1 cellular context compared by ENCODE assay signal in the genomic region with DNA sequence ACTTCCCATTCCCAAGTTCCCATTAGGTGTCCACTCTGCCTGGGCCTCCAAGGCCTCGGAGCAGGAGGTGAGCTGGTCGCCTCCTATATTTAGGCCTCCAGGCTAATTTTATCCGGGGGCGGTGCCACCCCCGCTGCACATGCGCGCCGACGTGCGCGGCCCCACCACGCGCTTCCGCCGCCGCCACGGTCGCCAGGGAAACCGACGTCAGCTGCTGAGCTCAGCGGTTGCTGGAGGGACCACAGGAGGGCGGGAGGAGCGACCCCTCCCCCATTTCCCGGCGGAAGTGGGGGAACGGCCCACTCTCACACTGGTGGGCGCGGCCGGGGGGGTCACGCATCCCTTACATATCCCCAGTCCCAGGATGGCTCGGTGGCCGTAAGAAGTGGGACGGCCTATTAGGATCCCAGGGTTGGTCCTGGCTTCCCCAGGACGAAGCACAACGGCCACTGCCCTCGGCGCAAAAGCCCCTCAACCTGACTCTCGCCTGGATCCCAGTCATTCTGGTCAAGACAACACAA.
TF ChIP-seq lines count a peak whose summit lies in the region.

No MANE protein-coding gene starts in this region.

TF ChIP-seq in K562, 482 proteins besides CTCF, POLR2A, EP300 and RAD21 (continues in another document):
- TF ChIP-seq CXXC5 (CRISPR knock-in tag; IDR thresholded peaks at IDR 0.05): peak; percentile 65
- peak; percentile 58; the same call in 1 of the 2 replicates for TF ChIP-seq ATF7 (IDR thresholded peaks at IDR 0.05)
- TF ChIP-seq MTF1 (CRISPR knock-in tag; IDR thresholded peaks at IDR 0.05; ENCODE audit: borderline replicate concordance): no peak
- no peak for TF ChIP-seq KLF10 (CRISPR knock-in tag; IDR thresholded peaks at IDR 0.05)
- TF ChIP-seq CCNT2 (IDR thresholded peaks at IDR 0.05; ENCODE audit: borderline replicate concordance, extremely low read depth, insufficient read length, low read depth, low read length): peak; percentile 76
- TF ChIP-seq KAT7 (CRISPR knock-in tag; IDR thresholded peaks at IDR 0.05; ENCODE audit: borderline replicate concordance): peak; percentile 75
- TF ChIP-seq, protein P1, sequence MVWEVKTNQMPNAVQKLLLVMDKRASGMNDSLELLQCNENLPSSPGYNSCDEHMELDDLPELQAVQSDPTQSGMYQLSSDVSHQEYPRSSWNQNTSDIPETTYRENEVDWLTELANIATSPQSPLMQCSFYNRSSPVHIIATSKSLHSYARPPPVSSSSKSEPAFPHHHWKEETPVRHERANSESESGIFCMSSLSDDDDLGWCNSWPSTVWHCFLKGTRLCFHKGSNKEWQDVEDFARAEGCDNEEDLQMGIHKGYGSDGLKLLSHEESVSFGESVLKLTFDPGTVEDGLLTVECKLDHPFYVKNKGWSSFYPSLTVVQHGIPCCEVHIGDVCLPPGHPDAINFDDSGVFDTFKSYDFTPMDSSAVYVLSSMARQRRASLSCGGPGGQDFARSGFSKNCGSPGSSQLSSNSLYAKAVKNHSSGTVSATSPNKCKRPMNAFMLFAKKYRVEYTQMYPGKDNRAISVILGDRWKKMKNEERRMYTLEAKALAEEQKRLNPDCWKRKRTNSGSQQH (CRISPR knock-in tag; IDR thresholded peaks at IDR 0.05): no peak
- TF ChIP-seq DACH1 (IDR thresholded peaks at IDR 0.05; ENCODE audit: partially characterized antibody): peak; percentile 26
- peak; percentile 89 for TF ChIP-seq CREM (IDR thresholded peaks at IDR 0.05; ENCODE audit: low read depth)
- TF ChIP-seq FOXJ3 (CRISPR knock-in tag; IDR thresholded peaks at IDR 0.05): no peak
- peak; percentile 65 for TF ChIP-seq GMEB1 (CRISPR knock-in tag; IDR thresholded peaks at IDR 0.05)
- TF ChIP-seq HMGN3 (IDR thresholded peaks at IDR 0.05; ENCODE audit: borderline replicate concordance, extremely low read depth, insufficient read length, low read depth, low read length): peak; percentile 6
- TF ChIP-seq WHSC1 (IDR thresholded peaks at IDR 0.05; ENCODE audit: low read length): no peak
- peak; percentile 4 for TF ChIP-seq RBBP5 (IDR thresholded peaks at IDR 0.05; ENCODE audit: borderline replicate concordance, insufficient read depth, low read length, poor library complexity, severe bottlenecking)
- peak; percentile 88 for TF ChIP-seq RBM22 (IDR thresholded peaks at IDR 0.05; ENCODE audit: low read depth, low read length, poor library complexity, severe bottlenecking)
- TF ChIP-seq LCOR (CRISPR knock-in tag; IDR thresholded peaks at IDR 0.05): 0 out of 2 replicates have a peak, but pooled peaks have one; percentile 20
- TF ChIP-seq HDAC3 (IDR thresholded peaks at IDR 0.05; ENCODE audit: borderline replicate concordance, partially characterized antibody): no peak
- TF ChIP-seq HCFC1 (IDR thresholded peaks at IDR 0.05; ENCODE audit: low read depth, low read length): 0 out of 2 replicates have a peak, but pooled peaks have one; percentile 20
- 0 out of 2 replicates have a peak, but pooled peaks have one; percentile 17 for TF ChIP-seq ZNF263 (CRISPR knock-in tag; IDR thresholded peaks at IDR 0.05; ENCODE audit: borderline replicate concordance)
- TF ChIP-seq MNT (conservative IDR thresholded peaks at IDR 0.05): peak; percentile 93 to 97
- no peak for TF ChIP-seq ZNF140 (CRISPR knock-in tag; IDR thresholded peaks at IDR 0.05)
- peak; percentile 86 for TF ChIP-seq GABPB1 (CRISPR knock-in tag; IDR thresholded peaks at IDR 0.05)
- TF ChIP-seq DMBX1 (CRISPR knock-in tag; IDR thresholded peaks at IDR 0.05; ENCODE audit: borderline replicate concordance): no peak
- TF ChIP-seq, protein P2, sequence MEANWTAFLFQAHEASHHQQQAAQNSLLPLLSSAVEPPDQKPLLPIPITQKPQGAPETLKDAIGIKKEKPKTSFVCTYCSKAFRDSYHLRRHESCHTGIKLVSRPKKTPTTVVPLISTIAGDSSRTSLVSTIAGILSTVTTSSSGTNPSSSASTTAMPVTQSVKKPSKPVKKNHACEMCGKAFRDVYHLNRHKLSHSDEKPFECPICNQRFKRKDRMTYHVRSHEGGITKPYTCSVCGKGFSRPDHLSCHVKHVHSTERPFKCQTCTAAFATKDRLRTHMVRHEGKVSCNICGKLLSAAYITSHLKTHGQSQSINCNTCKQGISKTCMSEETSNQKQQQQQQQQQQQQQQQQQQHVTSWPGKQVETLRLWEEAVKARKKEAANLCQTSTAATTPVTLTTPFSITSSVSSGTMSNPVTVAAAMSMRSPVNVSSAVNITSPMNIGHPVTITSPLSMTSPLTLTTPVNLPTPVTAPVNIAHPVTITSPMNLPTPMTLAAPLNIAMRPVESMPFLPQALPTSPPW (CRISPR knock-in tag; IDR thresholded peaks at IDR 0.05): peak; percentile 72
- TF ChIP-seq, protein P3, sequence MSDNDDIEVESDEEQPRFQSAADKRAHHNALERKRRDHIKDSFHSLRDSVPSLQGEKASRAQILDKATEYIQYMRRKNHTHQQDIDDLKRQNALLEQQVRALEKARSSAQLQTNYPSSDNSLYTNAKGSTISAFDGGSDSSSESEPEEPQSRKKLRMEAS (CRISPR knock-in tag; IDR thresholded peaks at IDR 0.05): peak; percentile 95
- TF ChIP-seq, protein P4, sequence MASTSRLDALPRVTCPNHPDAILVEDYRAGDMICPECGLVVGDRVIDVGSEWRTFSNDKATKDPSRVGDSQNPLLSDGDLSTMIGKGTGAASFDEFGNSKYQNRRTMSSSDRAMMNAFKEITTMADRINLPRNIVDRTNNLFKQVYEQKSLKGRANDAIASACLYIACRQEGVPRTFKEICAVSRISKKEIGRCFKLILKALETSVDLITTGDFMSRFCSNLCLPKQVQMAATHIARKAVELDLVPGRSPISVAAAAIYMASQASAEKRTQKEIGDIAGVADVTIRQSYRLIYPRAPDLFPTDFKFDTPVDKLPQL (IDR thresholded peaks at IDR 0.05; ENCODE audit: extremely low read depth, insufficient read length): no peak
- TF ChIP-seq ZBTB26 (CRISPR knock-in tag; IDR thresholded peaks at IDR 0.05): no peak
- TF ChIP-seq, protein P5, sequence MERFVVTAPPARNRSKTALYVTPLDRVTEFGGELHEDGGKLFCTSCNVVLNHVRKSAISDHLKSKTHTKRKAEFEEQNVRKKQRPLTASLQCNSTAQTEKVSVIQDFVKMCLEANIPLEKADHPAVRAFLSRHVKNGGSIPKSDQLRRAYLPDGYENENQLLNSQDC (CRISPR knock-in tag; IDR thresholded peaks at IDR 0.05): no peak
- TF ChIP-seq E2F6 (IDR thresholded peaks at IDR 0.05; ENCODE audit: borderline replicate concordance in 1 of 2, extremely low read depth in 1 of 2, insufficient read depth in 1 of 2, insufficient read length in 1 of 2, low read depth in 1 of 2, low read length in 1 of 2, poor library complexity in 1 of 2, severe bottlenecking in 1 of 2): peak; percentile 11 to 62
- TF ChIP-seq, protein P6, sequence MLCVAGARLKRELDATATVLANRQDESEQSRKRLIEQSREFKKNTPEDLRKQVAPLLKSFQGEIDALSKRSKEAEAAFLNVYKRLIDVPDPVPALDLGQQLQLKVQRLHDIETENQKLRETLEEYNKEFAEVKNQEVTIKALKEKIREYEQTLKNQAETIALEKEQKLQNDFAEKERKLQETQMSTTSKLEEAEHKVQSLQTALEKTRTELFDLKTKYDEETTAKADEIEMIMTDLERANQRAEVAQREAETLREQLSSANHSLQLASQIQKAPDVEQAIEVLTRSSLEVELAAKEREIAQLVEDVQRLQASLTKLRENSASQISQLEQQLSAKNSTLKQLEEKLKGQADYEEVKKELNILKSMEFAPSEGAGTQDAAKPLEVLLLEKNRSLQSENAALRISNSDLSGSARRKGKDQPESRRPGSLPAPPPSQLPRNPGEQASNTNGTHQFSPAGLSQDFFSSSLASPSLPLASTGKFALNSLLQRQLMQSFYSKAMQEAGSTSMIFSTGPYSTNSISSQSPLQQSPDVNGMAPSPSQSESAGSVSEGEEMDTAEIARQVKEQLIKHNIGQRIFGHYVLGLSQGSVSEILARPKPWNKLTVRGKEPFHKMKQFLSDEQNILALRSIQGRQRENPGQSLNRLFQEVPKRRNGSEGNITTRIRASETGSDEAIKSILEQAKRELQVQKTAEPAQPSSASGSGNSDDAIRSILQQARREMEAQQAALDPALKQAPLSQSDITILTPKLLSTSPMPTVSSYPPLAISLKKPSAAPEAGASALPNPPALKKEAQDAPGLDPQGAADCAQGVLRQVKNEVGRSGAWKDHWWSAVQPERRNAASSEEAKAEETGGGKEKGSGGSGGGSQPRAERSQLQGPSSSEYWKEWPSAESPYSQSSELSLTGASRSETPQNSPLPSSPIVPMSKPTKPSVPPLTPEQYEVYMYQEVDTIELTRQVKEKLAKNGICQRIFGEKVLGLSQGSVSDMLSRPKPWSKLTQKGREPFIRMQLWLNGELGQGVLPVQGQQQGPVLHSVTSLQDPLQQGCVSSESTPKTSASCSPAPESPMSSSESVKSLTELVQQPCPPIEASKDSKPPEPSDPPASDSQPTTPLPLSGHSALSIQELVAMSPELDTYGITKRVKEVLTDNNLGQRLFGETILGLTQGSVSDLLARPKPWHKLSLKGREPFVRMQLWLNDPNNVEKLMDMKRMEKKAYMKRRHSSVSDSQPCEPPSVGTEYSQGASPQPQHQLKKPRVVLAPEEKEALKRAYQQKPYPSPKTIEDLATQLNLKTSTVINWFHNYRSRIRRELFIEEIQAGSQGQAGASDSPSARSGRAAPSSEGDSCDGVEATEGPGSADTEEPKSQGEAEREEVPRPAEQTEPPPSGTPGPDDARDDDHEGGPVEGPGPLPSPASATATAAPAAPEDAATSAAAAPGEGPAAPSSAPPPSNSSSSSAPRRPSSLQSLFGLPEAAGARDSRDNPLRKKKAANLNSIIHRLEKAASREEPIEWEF (CRISPR knock-in tag; IDR thresholded peaks at IDR 0.05): no peak
- peak; percentile 87 for TF ChIP-seq MXI1 (IDR thresholded peaks at IDR 0.05; ENCODE audit: low read depth, low read length)
- TF ChIP-seq GABPA (tag; conservative IDR thresholded peaks at IDR 0.05; ENCODE audit: low read depth): peak; percentile 69
- TF ChIP-seq, protein P7, sequence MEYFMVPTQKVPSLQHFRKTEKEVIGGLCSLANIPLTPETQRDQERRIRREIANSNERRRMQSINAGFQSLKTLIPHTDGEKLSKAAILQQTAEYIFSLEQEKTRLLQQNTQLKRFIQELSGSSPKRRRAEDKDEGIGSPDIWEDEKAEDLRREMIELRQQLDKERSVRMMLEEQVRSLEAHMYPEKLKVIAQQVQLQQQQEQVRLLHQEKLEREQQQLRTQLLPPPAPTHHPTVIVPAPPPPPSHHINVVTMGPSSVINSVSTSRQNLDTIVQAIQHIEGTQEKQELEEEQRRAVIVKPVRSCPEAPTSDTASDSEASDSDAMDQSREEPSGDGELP (CRISPR knock-in tag; IDR thresholded peaks at IDR 0.05; ENCODE audit: borderline replicate concordance): peak; percentile 97
- TF ChIP-seq NRF1 (conservative IDR thresholded peaks at IDR 0.05 in 1 of 2, IDR thresholded peaks at IDR 0.05 in 1 of 2): peak; percentile 96 to 97
- TF ChIP-seq ESRRA (IDR thresholded peaks at IDR 0.05; ENCODE audit: borderline replicate concordance, low read depth): no peak
- TF ChIP-seq, protein P8, sequence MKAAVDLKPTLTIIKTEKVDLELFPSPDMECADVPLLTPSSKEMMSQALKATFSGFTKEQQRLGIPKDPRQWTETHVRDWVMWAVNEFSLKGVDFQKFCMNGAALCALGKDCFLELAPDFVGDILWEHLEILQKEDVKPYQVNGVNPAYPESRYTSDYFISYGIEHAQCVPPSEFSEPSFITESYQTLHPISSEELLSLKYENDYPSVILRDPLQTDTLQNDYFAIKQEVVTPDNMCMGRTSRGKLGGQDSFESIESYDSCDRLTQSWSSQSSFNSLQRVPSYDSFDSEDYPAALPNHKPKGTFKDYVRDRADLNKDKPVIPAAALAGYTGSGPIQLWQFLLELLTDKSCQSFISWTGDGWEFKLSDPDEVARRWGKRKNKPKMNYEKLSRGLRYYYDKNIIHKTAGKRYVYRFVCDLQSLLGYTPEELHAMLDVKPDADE (conservative IDR thresholded peaks at IDR 0.05; ENCODE audit: control insufficient read depth, low read depth, low read length): 0 out of 2 replicates have a peak, but pooled peaks have one; percentile 40
